1 cellular context compared by ENCODE assay signal in the genomic region with DNA sequence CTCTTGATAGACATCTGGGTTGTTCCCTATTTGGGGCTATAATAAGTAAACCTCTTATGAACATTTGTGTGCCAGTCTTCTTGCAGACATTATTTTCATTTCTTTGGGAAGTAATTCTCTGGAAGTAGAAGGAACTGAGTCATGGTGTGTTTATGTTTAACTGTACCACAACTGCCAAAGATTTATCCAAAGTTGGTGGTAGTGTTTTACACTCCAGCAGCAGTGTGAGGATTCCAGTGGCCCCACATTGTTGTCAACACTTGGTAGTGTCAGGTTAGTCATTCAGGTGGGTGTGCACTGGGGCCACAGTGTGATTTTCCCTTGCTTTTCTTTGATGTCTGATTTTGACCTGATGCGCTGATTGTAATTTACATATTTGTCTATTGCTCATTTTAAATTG.
TF ChIP-seq lines count a peak whose summit lies in the region.

No MANE protein-coding gene starts in this region.

TF ChIP-seq in HepG2, 621 proteins besides CTCF, POLR2A, EP300 and RAD21:
- peak; percentile 87 for TF ChIP-seq ZNF7 (CRISPR knock-in tag; IDR thresholded peaks at IDR 0.05)
- no peak for TF ChIP-seq LCORL (IDR thresholded peaks at IDR 0.05)
- TF ChIP-seq LCORL (CRISPR knock-in tag; IDR thresholded peaks at IDR 0.05), result no peak
TF ChIP-seq in HepG2: peak in this region for 1.
